In genomic region chr6:20229881-20230280, GRCh38 we compare ENCODE assay signal across 37 cellular contexts.
"Had no signal": no experiment of that assay in that cellular context is flagged by ENCODE, and none has a peak within 500 bp of the region (broad histone marks: within the 10 kb centered on the region; RNA-seq: fewer than 3 reads in every experiment).

No MANE protein-coding gene starts in this region.

- DNase-seq: activated B cell treated with CpG ODN at 0.5 μM for 24 hours; activated CD4-positive, alpha-beta memory T cell treated with anti-CD3 and anti-CD28 coated beads for 36 hours; activated CD4-positive, alpha-beta T cell treated with anti-CD3 and anti-CD28 coated beads for 4 hours; activated CD4-positive, alpha-beta T cell treated with anti-CD3 and anti-CD28 coated beads, Interleukin-2, amount 10 ng/mL, durations not matched to agents 24 days and 14 days; activated CD4-positive, alpha-beta T cell treated with anti-CD3 and anti-CD28 coated beads, Interleukin-2, amount 50 U/mL, for 1 hour; activated CD4-positive, alpha-beta T cell treated with anti-CD3 and anti-CD28 coated beads, Interleukin-2, amount 50 U/mL, for 4 hours; activated CD4-positive, CD25-positive, alpha-beta regulatory T cell treated with anti-CD3 and anti-CD28 coated beads, Interleukin-2, amount 50 U/mL, for 72 hours; activated CD8-positive, alpha-beta memory T cell treated with anti-CD3 and anti-CD28 coated beads, Interleukin-2, amount 50 U/mL, for 4 hours; activated CD8-positive, alpha-beta T cell treated with anti-CD3 and anti-CD28 coated beads for 36 hours; activated effector memory CD4-positive, alpha-beta T cell treated with anti-CD3 and anti-CD28 coated beads, Interleukin-2, amount 50 U/mL, for 16 hours; activated gamma-delta T cell treated with Interleukin-2 at 50 U/mL for 16 hours; activated naive CD4-positive, alpha-beta T cell; activated naive CD4-positive, alpha-beta T cell treated with anti-CD3 and anti-CD28 coated beads for 36 hours; activated naive CD4-positive, alpha-beta T cell treated with anti-CD3 and anti-CD28 coated beads, Interleukin-2, amount 50 U/mL, for 16 hours; activated naive CD8-positive, alpha-beta T cell treated with anti-CD3 and anti-CD28 coated beads for 36 hours; activated T-cell treated with anti-CD3 and anti-CD28 coated beads for 4 hours; activated T-cell treated with anti-CD3 and anti-CD28 coated beads, Interleukin-2, amount 50 U/mL, for 1 hour; activated T-cell treated with anti-CD3 and anti-CD28 coated beads, Interleukin-2, amount 50 U/mL, for 4 hours; activated T-cell treated with anti-CD3 and anti-CD28 coated beads, Interleukin-2, amount 50 U/mL, for 72 hours; adrenal gland; amniotic stem cell; aorta; body of pancreas; brain microvascular endothelial cell; central memory CD4-positive, alpha-beta T cell; T-helper 2 cell; T-helper 9 cell; WERI-Rb-1 had no signal

- H3K4me1 ChIP-seq: adrenal gland, body of pancreas, breast epithelium had no signal

- H3K9me3 Mint-ChIP-seq: activated B cell treated with CpG ODN at 0.5 μM for 24 hours; activated CD4-positive, alpha-beta memory T cell treated with anti-CD3 and anti-CD28 coated beads for 36 hours; activated CD4-positive, alpha-beta T cell treated with anti-CD3 and anti-CD28 coated beads, Interleukin-2, amount 10 ng/mL, durations not matched to agents 24 days and 14 days; activated CD8-positive, alpha-beta T cell treated with anti-CD3 and anti-CD28 coated beads for 36 hours; activated naive CD4-positive, alpha-beta T cell treated with anti-CD3 and anti-CD28 coated beads for 36 hours; activated naive CD4-positive, alpha-beta T cell treated with anti-CD3 and anti-CD28 coated beads, Interleukin-2, amount 50 U/mL, for 72 hours; activated naive CD8-positive, alpha-beta T cell treated with anti-CD3 and anti-CD28 coated beads for 36 hours; activated T-cell treated with anti-CD3 and anti-CD28 coated beads, Interleukin-2, amount 50 U/mL, for 4 hours; activated T-cell treated with anti-CD3 and anti-CD28 coated beads, Interleukin-2, amount 50 U/mL, for 72 hours; activated T-helper 1 cell treated with anti-CD3 and anti-CD28 coated beads, Interleukin-12 subunit alpha, Interleukin-12 subunit beta, Interleukin-2, Interleukin-4 antibody, amounts not matched to agents 30 ng/mL and 10 ng/mL and 1 ng/mL, durations not matched to agents 14 hours and 24 hours and 36 hours; activated T-helper 17 cell treated with anti-CD3 and anti-CD28 coated beads, Interleukin-2, amount 50 U/mL, for 72 hours; T-helper 1 cell treated with Interleukin-12 subunit alpha and Interleukin-12 subunit beta and Interleukin-4 antibody, amounts not matched to agents 30 μg/mL and 1 μg/mL, for 36 hours; T-helper 2 cell treated with Interferon-gamma antibody and Interleukin-4, amounts not matched to agents 5 μg/mL and 100 μg/mL, for 36 hours had no signal

- H3K27me3 Mint-ChIP-seq: activated CD4-positive, alpha-beta memory T cell treated with anti-CD3 and anti-CD28 coated beads for 36 hours; activated CD8-positive, alpha-beta T cell treated with anti-CD3 and anti-CD28 coated beads for 36 hours; activated T-helper 17 cell treated with anti-CD3 and anti-CD28 coated beads, Interleukin-2, amount 50 U/mL, for 72 hours had no signal

- H3K9me3 ChIP-seq: adrenal gland, body of pancreas, breast epithelium had no signal

- H3K4me1 Mint-ChIP-seq: activated B cell treated with CpG ODN at 0.5 μM for 24 hours; activated CD4-positive, alpha-beta T cell treated with anti-CD3 and anti-CD28 coated beads, Interleukin-2, amount 10 ng/mL, durations not matched to agents 24 days and 14 days; activated naive CD8-positive, alpha-beta T cell treated with anti-CD3 and anti-CD28 coated beads for 36 hours; activated T-helper 17 cell treated with anti-CD3 and anti-CD28 coated beads, Interleukin-2, amount 50 U/mL, for 72 hours had no signal

- H3K27ac Mint-ChIP-seq: activated B cell treated with CpG ODN at 0.5 μM for 24 hours; activated CD4-positive, alpha-beta memory T cell treated with anti-CD3 and anti-CD28 coated beads for 36 hours; activated CD4-positive, alpha-beta T cell treated with anti-CD3 and anti-CD28 coated beads, Interleukin-2, amount 10 ng/mL, durations not matched to agents 24 days and 14 days; activated CD8-positive, alpha-beta T cell treated with anti-CD3 and anti-CD28 coated beads for 36 hours; activated naive CD4-positive, alpha-beta T cell treated with anti-CD3 and anti-CD28 coated beads for 36 hours; activated naive CD4-positive, alpha-beta T cell treated with anti-CD3 and anti-CD28 coated beads, Interleukin-2, amount 50 U/mL, for 72 hours; activated naive CD8-positive, alpha-beta T cell treated with anti-CD3 and anti-CD28 coated beads for 36 hours; activated T-cell treated with anti-CD3 and anti-CD28 coated beads, Interleukin-2, amount 50 U/mL, for 72 hours; activated T-helper 1 cell treated with anti-CD3 and anti-CD28 coated beads, Interleukin-12 subunit alpha, Interleukin-12 subunit beta, Interleukin-2, Interleukin-4 antibody, amounts not matched to agents 30 ng/mL and 10 ng/mL and 1 ng/mL, durations not matched to agents 14 hours and 24 hours and 36 hours; activated T-helper 17 cell treated with anti-CD3 and anti-CD28 coated beads, Interleukin-2, amount 50 U/mL, for 72 hours; T-helper 1 cell treated with Interleukin-12 subunit alpha and Interleukin-12 subunit beta and Interleukin-4 antibody, amounts not matched to agents 30 μg/mL and 1 μg/mL, for 36 hours; T-helper 2 cell treated with Interferon-gamma antibody and Interleukin-4, amounts not matched to agents 5 μg/mL and 100 μg/mL, for 36 hours had no signal

- H3K4me3 ChIP-seq: adrenal gland, body of pancreas, breast epithelium had no signal

- H3K27ac ChIP-seq: adrenal gland, body of pancreas, brain microvascular endothelial cell, breast epithelium, WERI-Rb-1 had no signal

- H3K36me3 ChIP-seq: adrenal gland, brain microvascular endothelial cell, breast epithelium, WERI-Rb-1 had no signal

- H3K4me3 Mint-ChIP-seq: activated B cell treated with CpG ODN at 0.5 μM for 24 hours; activated CD4-positive, alpha-beta memory T cell treated with anti-CD3 and anti-CD28 coated beads for 36 hours; activated CD4-positive, alpha-beta T cell treated with anti-CD3 and anti-CD28 coated beads, Interleukin-2, amount 10 ng/mL, durations not matched to agents 24 days and 14 days; activated CD8-positive, alpha-beta T cell treated with anti-CD3 and anti-CD28 coated beads for 36 hours; activated naive CD4-positive, alpha-beta T cell treated with anti-CD3 and anti-CD28 coated beads for 36 hours; activated naive CD8-positive, alpha-beta T cell treated with anti-CD3 and anti-CD28 coated beads for 36 hours; activated T-cell treated with anti-CD3 and anti-CD28 coated beads, Interleukin-2, amount 50 U/mL, for 4 hours; activated T-cell treated with anti-CD3 and anti-CD28 coated beads, Interleukin-2, amount 50 U/mL, for 72 hours; activated T-helper 1 cell treated with anti-CD3 and anti-CD28 coated beads, Interleukin-12 subunit alpha, Interleukin-12 subunit beta, Interleukin-2, Interleukin-4 antibody, amounts not matched to agents 30 ng/mL and 10 ng/mL and 1 ng/mL, durations not matched to agents 14 hours and 24 hours and 36 hours; activated T-helper 17 cell treated with anti-CD3 and anti-CD28 coated beads, Interleukin-2, amount 50 U/mL, for 72 hours; T-helper 1 cell treated with Interleukin-12 subunit alpha and Interleukin-12 subunit beta and Interleukin-4 antibody, amounts not matched to agents 30 μg/mL and 1 μg/mL, for 36 hours; T-helper 2 cell treated with Interferon-gamma antibody and Interleukin-4, amounts not matched to agents 5 μg/mL and 100 μg/mL, for 36 hours had no signal

- H3K36me3 Mint-ChIP-seq: activated CD4-positive, alpha-beta memory T cell treated with anti-CD3 and anti-CD28 coated beads for 36 hours; activated naive CD4-positive, alpha-beta T cell treated with anti-CD3 and anti-CD28 coated beads, Interleukin-2, amount 50 U/mL, for 72 hours; activated naive CD8-positive, alpha-beta T cell treated with anti-CD3 and anti-CD28 coated beads for 36 hours had no signal

- FAIRE-seq: astrocyte, colon, TTC549 had no signal

- H3K27me3 ChIP-seq: adrenal gland, body of pancreas, brain microvascular endothelial cell, breast epithelium had no signal

- ATAC-seq: activated CD8-positive, alpha-beta T cell treated with anti-CD3 and anti-CD28 coated beads for 36 hours; activated naive CD4-positive, alpha-beta T cell treated with anti-CD3 and anti-CD28 coated beads, Interleukin-2, amount 50 U/mL, for 72 hours; activated T-cell treated with anti-CD3 and anti-CD28 coated beads, Interleukin-2, amount 50 U/mL, for 4 hours; activated T-cell treated with anti-CD3 and anti-CD28 coated beads, Interleukin-2, amount 50 U/mL, for 72 hours; activated T-helper 17 cell treated with anti-CD3 and anti-CD28 coated beads, Interleukin-2, amount 50 U/mL, for 72 hours; body of pancreas had no signal
